Comparison of ENCODE assay signal across 19 cellular contexts in genomic region chr3:64451283-64452012, GRCh38.
"Had no signal": no experiment of that assay in that cellular context is flagged by ENCODE, and none has a peak within 500 bp of the region (broad histone marks: within the 10 kb centered on the region; RNA-seq: fewer than 3 reads in every experiment).

No MANE protein-coding gene starts in this region.

- H3K27ac Mint-ChIP-seq: dendritic cell treated with granulocyte-macrophage colony-stimulating factor and Interleukin-4, amounts not matched to agents 40 ng/mL and 50 ng/mL, for 4 days; effector memory CD8-positive, alpha-beta T cell; nephron progenitor cell had no signal

- H3K36me3 ChIP-seq: esophagus muscularis mucosa, gastrocnemius medialis, left lung, sigmoid colon, stomach, thoracic aorta, transverse colon had no signal

- H3K4me3 ChIP-seq: esophagus muscularis mucosa, gastrocnemius medialis, left lung, lung, sigmoid colon, skin epidermis, stomach, thoracic aorta, transverse colon had no signal

- H3K27me3 ChIP-seq: esophagus muscularis mucosa, sigmoid colon, stomach, transverse colon had no signal

- DNase-seq: effector memory CD8-positive, alpha-beta T cell; gastrocnemius medialis; islet precursor cell; left lung; mesendoderm; naive thymus-derived CD4-positive, alpha-beta T cell; nephron progenitor cell; posterior cingulate gyrus; sigmoid colon; stimulated activated naive CD4-positive, alpha-beta T cell; substantia nigra; transverse colon had no signal

- FAIRE-seq: colon had no signal

- H3K36me3 Mint-ChIP-seq: naive thymus-derived CD4-positive, alpha-beta T cell had no signal

- ATAC-seq: effector memory CD8-positive, alpha-beta T cell; gastrocnemius medialis; left lung; naive thymus-derived CD4-positive, alpha-beta T cell had no signal

- H3K4me3 Mint-ChIP-seq: dendritic cell treated with granulocyte-macrophage colony-stimulating factor and Interleukin-4, amounts not matched to agents 40 ng/mL and 50 ng/mL, for 4 days; effector memory CD8-positive, alpha-beta T cell; naive thymus-derived CD4-positive, alpha-beta T cell; nephron progenitor cell had no signal

- H3K9me3 Mint-ChIP-seq: dendritic cell treated with granulocyte-macrophage colony-stimulating factor and Interleukin-4, amounts not matched to agents 40 ng/mL and 50 ng/mL, for 4 days; effector memory CD8-positive, alpha-beta T cell; naive thymus-derived CD4-positive, alpha-beta T cell; nephron progenitor cell had no signal
